ENCODE assay signal across 9 cellular contexts in genomic region chr6:11653028-11653583, GRCh38.
DNase-seq lines count a peak whose midpoint lies in the region; ATAC-seq, FAIRE-seq and TF ChIP-seq lines count a peak whose summit lies in the region.
"Had no signal": no experiment of that assay in that cellular context is flagged by ENCODE, and none has a peak within 500 bp of the region (broad histone marks: within the 10 kb centered on the region; RNA-seq: fewer than 3 reads in every experiment).

No MANE protein-coding gene starts in this region.

- no peak overlapping the region for H3K4me3 ChIP-seq in GM12864 (ENCODE audit: low read depth, low read length)
- H3K4me3 ChIP-seq in K562: no peak overlapping the region

- H3K27me3 Mint-ChIP-seq in nephron (ENCODE audit: low read depth): peaks cover 3% of the 10 kb centered on the region

- ATAC-seq in K562: no peak; the same call in 2 of the 3 replicates
- ATAC-seq in HG02623 (IDR thresholded peaks at IDR 0.05; ENCODE audit: unreplicated experiment): no peak
- no peak for ATAC-seq in GM18858 (IDR thresholded peaks at IDR 0.05; ENCODE audit: unreplicated experiment)
- ATAC-seq: Panc1 had no signal

- in situ Hi-C loops in K562 (cut with MboI): loop anchor here (5.0 to 10.0 kb wide), 2 partner anchors 639 to 952 kb away; partner anchors contain the start of gene EDN1

- H3K27ac ChIP-seq in K562 (ENCODE audit: extremely low read depth, low read depth, low read length): no peak overlapping the region

- H3K9me3 Mint-ChIP-seq in nephron: peaks cover 12% of the 10 kb centered on the region

- H3K4me1 Mint-ChIP-seq in nephron: peaks cover 40% of the 10 kb centered on the region

- H3K36me3 Mint-ChIP-seq in nephron (ENCODE audit: low read depth): no peaks in the 10 kb centered on the region

- H3K27ac Mint-ChIP-seq in nephron: peak overlapping the region; percentile 7 to 40 (median 31)

- TF ChIP-seq RAD21 in K562 (CRISPR knock-in tag; conservative IDR thresholded peaks at IDR 0.05 in 1 of 2, IDR thresholded peaks at IDR 0.05 in 1 of 2): no peak

- H3K27me3 ChIP-seq in K562 (ENCODE audit: control insufficient read depth in 2 of 2, insufficient read depth in 2 of 2, low read length in 2 of 2): peaks cover 25 to 48% of the 10 kb centered on the region in 2 experiments

- H3K9ac ChIP-seq in K562 (ENCODE audit: insufficient read depth in 1 of 2, low read depth in 2 of 2, low read length in 2 of 2): no peak overlapping the region

- no peaks in the 10 kb centered on the region for H3K36me3 ChIP-seq in K562 (ENCODE audit: control insufficient read depth, insufficient read depth, low read length)

- CTCF ChIA-PET in K562 (lab: Yijun Ruan, JAX; ENCODE audit: low intra/inter-chr PET ratio): interaction anchor here (1.5 kb wide), 1 partner anchor 636 kb away, joined by 4 read pairs; the partner anchor contains the start of gene EDN1

- WGBS in K562 (ENCODE audit: insufficient coverage, low coverage, missing lambda C conversion rate): under 1% methylated on average over 8 of the region's 8 CpGs

- no peaks in the 10 kb centered on the region for H3K9me1 ChIP-seq in K562 (ENCODE audit: control insufficient read depth, insufficient read depth, low read length)

- DNase-seq in GM12864 (ENCODE audit: low read depth) (peak; percentile 33), RPMI7951 (ENCODE audit: low read depth) (peak; percentile 91), K562 (ENCODE audit: extremely low read depth in 1 of 4, low spot score in 3 of 4) (peak in 3 of 4 experiments; percentile 24 to 33 (median 30)), NCI-H2029 treated with DMSO at 0.1 percent for 48 hours (lab: John Stamatoyannopoulos, UW) (no peak), cerebellar nuclear complex (lab: John Stamatoyannopoulos, UW) (no peak)

- no peaks in the 10 kb centered on the region for H3K79me2 ChIP-seq in K562 (ENCODE audit: control insufficient read depth, insufficient read depth, low read length)

- intact Hi-C loops in K562 (cut with micrococcal nuclease): no loop called here

- no peak for TF ChIP-seq POLR2A in K562 (conservative IDR thresholded peaks at IDR 0.05)

- no peaks in the 10 kb centered on the region for H3K9me3 ChIP-seq in K562 (replicated peaks; ENCODE audit: control insufficient read depth, insufficient read depth, low read depth, low read length)

- TF ChIP-seq EP300 in K562 (IDR thresholded peaks at IDR 0.05; ENCODE audit: low read length): no peak

- no peak overlapping the region for H3K4me3 Mint-ChIP-seq in nephron

- H3K4me1 ChIP-seq in K562 (replicated peaks in 1 of 2; ENCODE audit: control insufficient read depth in 2 of 2, insufficient read depth in 2 of 2, low read length in 2 of 2): no peaks in the 10 kb centered on the region

- H2AFZ ChIP-seq in K562 (ENCODE audit: low read depth, low read length): no peak overlapping the region

- TF ChIP-seq CTCF in GM12864 (IDR thresholded peaks at IDR 0.05; ENCODE audit: low read depth, low read length, missing control alignments) (no peak), K562 (IDR thresholded peaks at IDR 0.05 in 2 of 3, conservative IDR thresholded peaks at IDR 0.05 in 1 of 3; ENCODE audit: insufficient read depth in 2 of 3, low read depth in 1 of 3, low read length in 3 of 3) (no peak), nephron (IDR thresholded peaks at IDR 0.05; ENCODE audit: unreplicated experiment in 3 of 3) (no peak)

- H4K20me1 ChIP-seq in K562 (replicated peaks; ENCODE audit: control insufficient read depth, insufficient read depth, low read length): no peaks in the 10 kb centered on the region

- no TSS peak for BruUV-seq in K562 (replicated peaks; lab: Mats Ljungman, UMichigan)

- H3K4me2 ChIP-seq in K562 (ENCODE audit: insufficient read depth, low read length): no peak overlapping the region

- FAIRE-seq in K562 (lab: Jason Lieb, UNC): no peak

- POLR2A ChIA-PET in K562 (lab: Yijun Ruan, JAX): interaction anchor here (0.5 to 1.3 kb wide), 2 partner anchors 13 to 75 kb away, joined by 3 read pairs; no protein-coding TSS in a partner anchor

TF ChIP-seq in K562, 482 proteins besides CTCF, POLR2A, EP300 and RAD21:
- TF ChIP-seq JUND (IDR thresholded peaks at IDR 0.05; ENCODE audit: borderline replicate concordance, low read depth, low read length) (peak; percentile 36; the same call in 1 of the 2 replicates), JUND (tag; IDR thresholded peaks at IDR 0.05; ENCODE audit: borderline replicate concordance, low read depth, low read length) (peak; percentile 31; the same call in 1 of the 3 replicates), CCAR2 (IDR thresholded peaks at IDR 0.05; ENCODE audit: low read depth, low read length) (no peak), ATF3 (IDR thresholded peaks at IDR 0.05) (peak; percentile 52), ATF3 (CRISPR knock-in tag; conservative IDR thresholded peaks at IDR 0.05) (no peak)

Comparison
In these comparisons a context has a peak if more than half of its experiments do, and no peak if none do; other contexts are left out.
1. DNase-seq: peak in GM12864 (single experiment), RPMI7951 (single experiment) and K562 (3 of 4); none in NCI-H2029 treated with DMSO at 0.1 percent for 48 hours (single experiment) and cerebellar nuclear complex (0 of 2).